8 cellular contexts compared by ENCODE assay signal in genomic region chr3:161854232-161854771, GRCh38.
DNase-seq lines count a peak whose midpoint lies in the region; ATAC-seq and TF ChIP-seq lines count a peak whose summit lies in the region.

No MANE protein-coding gene starts in this region.

- no peak overlapping the region for H2AFZ ChIP-seq in OCI-LY3 (ENCODE audit: low read depth, low read length)

- intact Hi-C loops in heart left ventricle (cut with DNase I): no loop called here

- no peaks in the 10 kb centered on the region for H3K27me3 ChIP-seq in cardiac muscle cell
- H3K27me3 ChIP-seq in heart left ventricle: no peaks in the 10 kb centered on the region
- H3K27me3 ChIP-seq in OCI-LY3 (ENCODE audit: low read depth, low read length): no peaks in the 10 kb centered on the region

- H3K27ac ChIP-seq in cardiac muscle cell (no peak overlapping the region), heart left ventricle (no peak overlapping the region), OCI-LY3 (ENCODE audit: low read length) (no peak overlapping the region)

- no peak overlapping the region for H3K9ac ChIP-seq in OCI-LY3 (ENCODE audit: low read length)

- peak; percentile 21 for TF ChIP-seq CTCF in cardiac muscle cell (IDR thresholded peaks at IDR 0.05; ENCODE audit: low read depth, low read length)
- no peak for TF ChIP-seq CTCF in heart left ventricle (IDR thresholded peaks at IDR 0.05)
- peak; percentile 56 for TF ChIP-seq CTCF in OCI-LY3 (IDR thresholded peaks at IDR 0.05; ENCODE audit: low read depth, low read length)
- TF ChIP-seq CTCF in fibroblast of pulmonary artery (IDR thresholded peaks at IDR 0.05; ENCODE audit: low read length, missing control alignments): peak; percentile 9

- no peak overlapping the region for H3K4me2 ChIP-seq in OCI-LY3 (ENCODE audit: low read length)

- no peak for TF ChIP-seq POLR2A in heart left ventricle (IDR thresholded peaks at IDR 0.05)

- H3K4me1 ChIP-seq in cardiac muscle cell (ENCODE audit: low read depth) (peaks cover 3% of the 10 kb centered on the region), heart left ventricle (no peaks in the 10 kb centered on the region), OCI-LY3 (ENCODE audit: low read length) (no peaks in the 10 kb centered on the region)

- H3K9me3 ChIP-seq in cardiac muscle cell (ENCODE audit: low read depth): no peaks in the 10 kb centered on the region
- no peaks in the 10 kb centered on the region for H3K9me3 ChIP-seq in heart left ventricle
- H3K9me3 ChIP-seq in OCI-LY3 (ENCODE audit: insufficient read depth, low read length): no peaks in the 10 kb centered on the region

- H3K4me3 ChIP-seq in cardiac muscle cell (no peak overlapping the region), heart left ventricle (no peak overlapping the region), OCI-LY3 (ENCODE audit: low read length) (no peak overlapping the region), fibroblast of pulmonary artery (replicated peaks; ENCODE audit: low read depth, low read length) (no peak overlapping the region)

- no peaks in the 10 kb centered on the region for H4K20me1 ChIP-seq in OCI-LY3 (ENCODE audit: insufficient read depth, low read length)

- 71 to 84% (median 81%) methylated on average over 7 of the region's 7 CpGs for WGBS in heart left ventricle, 4 donors

- no peaks in the 10 kb centered on the region for H3K36me3 ChIP-seq in cardiac muscle cell
- H3K36me3 ChIP-seq in heart left ventricle: no peaks in the 10 kb centered on the region
- H3K36me3 ChIP-seq in OCI-LY3 (replicated peaks; ENCODE audit: low read depth, low read length): no peaks in the 10 kb centered on the region

- peak; percentile 18 to 75 for DNase-seq in cardiac muscle cell (ENCODE audit: low read depth in 1 of 2, low spot score in 1 of 2)
- no peak for DNase-seq in heart left ventricle
- peak; percentile 85 for DNase-seq in fibroblast of pulmonary artery (ENCODE audit: low read depth)
- no peak for DNase-seq in OCI-M2 (lab: John Stamatoyannopoulos, UW; ENCODE audit: unreplicated experiment)
- DNase-seq in NCI-H1694 treated with DMSO at 0.1 percent for 48 hours (lab: John Stamatoyannopoulos, UW): no peak
- no peak for DNase-seq in superior temporal gyrus (ENCODE audit: extremely low spot score)

- H3K79me2 ChIP-seq in OCI-LY3 (ENCODE audit: low read length): no peaks in the 10 kb centered on the region

- ATAC-seq in heart left ventricle (no peak), HG02970 (IDR thresholded peaks at IDR 0.05; ENCODE audit: low FRiP score, unreplicated experiment) (peak; percentile 45)

Comparison
In these comparisons a context has a peak if more than half of its experiments do, and no peak if none do; other contexts are left out.
1. DNase-seq: peak in cardiac muscle cell (2 of 2) and fibroblast of pulmonary artery (single experiment); none in heart left ventricle (0 of 5), OCI-M2 (single experiment), NCI-H1694 treated with DMSO at 0.1 percent for 48 hours (single experiment) and superior temporal gyrus (single experiment).
2. CTCF ChIP-seq: peak in cardiac muscle cell (single experiment), OCI-LY3 (single experiment) and fibroblast of pulmonary artery (single experiment); none in heart left ventricle (0 of 12).